8 cellular contexts compared by ENCODE assay signal in genomic region chr5:132369471-132370240, GRCh38. TPM values are rescaled to one million over a fixed set of nuclear protein-coding genes. Genes with fewer than 3 reads are reported as not detected.
DNase-seq lines count a peak whose midpoint lies in the region; ATAC-seq, FAIRE-seq and TF ChIP-seq lines count a peak whose summit lies in the region.

Gene SLC22A5 (plus strand): TSS chr5:132369710. CDS start chr5:132369973, 263 bp downstream.

- intact Hi-C loops in kidney (cut with DNase I) = no loop called here

- H3K4me1 ChIP-seq in kidney (ENCODE audit: control insufficient read depth in 1 of 2, insufficient read depth in 1 of 2, low read depth in 1 of 2, low read length in 2 of 2) = peaks cover 11 to 17% of the 10 kb centered on the region in 2 donors

- DNase-seq in NCI-H1105 (lab: John Stamatoyannopoulos, UW) = peak; percentile 28
- peak; percentile 37 to 52 for DNase-seq in cardiac fibroblast (ENCODE audit: low read depth in 2 of 2)
- peak; percentile 91 for DNase-seq in kidney
- DNase-seq in stimulated activated CD4-positive, alpha-beta T cell treated with anti-CD3 and anti-CD28 coated beads, Interleukin-15, amount 100 ng/mL, for 48 hours (ENCODE audit: low read depth in 2 of 2) = peak; percentile 41 to 68
- no peak for DNase-seq in NCI-H187 treated with DMSO at 0.1 percent for 48 hours (lab: John Stamatoyannopoulos, UW)

- ATAC-seq in GM18499 (IDR thresholded peaks at IDR 0.05; ENCODE audit: insufficient read depth, unreplicated experiment) = peak; percentile 60
- peak; percentile 94 for ATAC-seq in HG02588 (IDR thresholded peaks at IDR 0.05; ENCODE audit: unreplicated experiment)

- peak within 1 kb of the TSS; percentile 93 to 96 for H3K27ac ChIP-seq in kidney (ENCODE audit: low read depth in 2 of 2, low read length in 2 of 2)

- H3K9ac ChIP-seq in kidney (ENCODE audit: low read length in 2 of 2) = peak within 1 kb of the TSS; percentile 94 to 95

- TF ChIP-seq CTCF in WI38 (IDR thresholded peaks at IDR 0.05; ENCODE audit: low read depth, low read length) = no peak
- no peak for TF ChIP-seq CTCF in cardiac fibroblast (IDR thresholded peaks at IDR 0.05; ENCODE audit: low read depth, low read length)
- TF ChIP-seq CTCF in kidney (IDR thresholded peaks at IDR 0.05; ENCODE audit: borderline replicate concordance, extremely low read depth, insufficient read depth) = no peak

- H3K36me3 ChIP-seq in kidney (ENCODE audit: control insufficient read depth in 1 of 2, insufficient read depth in 2 of 2, low read length in 2 of 2) = no peaks in the 10 kb centered on the region

- no peak for FAIRE-seq in kidney (lab: Jason Lieb, UNC)

- no peaks in the 10 kb centered on the region for H3K9me3 ChIP-seq in kidney (ENCODE audit: control insufficient read depth in 1 of 2, low read length in 2 of 2)

- H3K4me3 ChIP-seq in WI38 (ENCODE audit: low read depth, low read length) (peak within 1 kb of the TSS; percentile 60), cardiac fibroblast (replicated peaks in 1 of 2; ENCODE audit: low read depth in 2 of 2, low read length in 2 of 2) (peak within 1 kb of the TSS; percentile 62 to 66), kidney (ENCODE audit: low read length in 2 of 2) (peak within 1 kb of the TSS; percentile 72 to 96)

RNA-seq across cellular contexts. Expression of gene SLC22A5, which starts in this region (rescaled TPM):
- total RNA-seq in kidney = 28.3 TPM
- 36.3 TPM for polyA plus RNA-seq in kidney (ENCODE audit: insufficient read depth, low read depth, low replicate concordance)
